In the genomic region with DNA sequence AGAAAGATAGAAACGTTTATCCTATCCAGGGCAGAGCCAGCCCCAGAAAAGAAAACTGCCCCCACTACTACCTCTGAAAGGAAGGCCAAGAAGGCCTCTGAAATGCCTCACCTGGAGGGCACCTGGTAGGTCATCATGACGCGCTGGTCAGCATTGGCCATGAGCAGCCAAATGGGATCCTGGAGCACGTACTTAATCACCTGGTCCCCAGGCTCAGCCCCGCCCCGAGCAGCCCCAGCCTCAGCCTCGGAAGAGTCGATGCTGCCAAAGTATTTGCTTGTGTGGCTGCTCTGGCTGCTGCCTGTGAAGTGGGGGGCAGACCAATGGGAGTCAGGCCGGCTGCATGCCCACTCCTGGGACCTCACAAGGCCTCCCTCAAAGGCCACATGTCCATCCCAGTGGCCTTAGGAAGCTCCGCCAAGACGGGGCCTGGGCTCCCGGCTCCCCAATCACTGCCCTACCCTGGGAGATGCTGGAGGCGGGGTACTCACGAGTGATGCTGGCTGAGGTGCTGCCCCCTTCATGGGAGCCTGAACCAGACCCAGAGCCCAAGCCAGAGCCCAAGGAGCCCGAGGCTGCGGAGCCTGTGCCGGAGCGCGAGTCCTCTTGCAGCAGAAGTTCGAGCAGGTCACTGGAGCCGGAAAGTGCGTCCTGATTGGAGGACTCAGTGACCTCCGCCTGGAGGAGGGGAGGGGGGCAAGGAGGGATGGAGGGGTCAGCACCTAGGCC, we compare ENCODE assay signal across 23 cellular contexts. TPM values are rescaled to one million over a fixed set of nuclear protein-coding genes. Genes with fewer than 3 reads are reported as not detected.
A peak's percentile ranks its signal among the peaks of the same experiment; 100 is the strongest.
DNase-seq lines count a peak whose midpoint lies in the region; ATAC-seq, FAIRE-seq and TF ChIP-seq lines count a peak whose summit lies in the region.
"Had no signal": no experiment of that assay in that cellular context is flagged by ENCODE, and none has a peak within 500 bp of the region (broad histone marks: within the 10 kb centered on the region; RNA-seq: fewer than 3 reads in every experiment).

No MANE protein-coding gene starts in this region.

- DNase-seq in Right ventricle myocardium inferior (ENCODE audit: missing footprints): peak; percentile 66
- no peak for DNase-seq in heart left ventricle
- no peak for DNase-seq in chondrocyte (ENCODE audit: low spot score)
- DNase-seq in lower lobe of right lung: peak; percentile 46
- DNase-seq in tibial artery: peak; percentile 26 to 72
- no peak for DNase-seq in frontal cortex (ENCODE audit: low spot score in 2 of 2)
- DNase-seq in DMS79 treated with DMSO at 0.1 percent for 48 hours (lab: John Stamatoyannopoulos, UW): no peak
- DNase-seq: activated CD4-positive, alpha-beta T cell treated with anti-CD3 and anti-CD28 coated beads for 4 hours; activated effector memory CD4-positive, alpha-beta T cell treated with anti-CD3 and anti-CD28 coated beads, Interleukin-2, amount 50 U/mL, for 16 hours; amniotic stem cell; central memory CD4-positive, alpha-beta T cell; hippocampal formation; NCI-H1105 treated with DMSO at 0.1 percent for 48 hours; NCI-H524 treated with DMSO at 0.1 percent for 48 hours; retina had no signal

- H3K9me3 ChIP-seq in heart left ventricle (no peaks in the 10 kb centered on the region), lower lobe of right lung (no peaks in the 10 kb centered on the region), tibial artery (no peaks in the 10 kb centered on the region)

- H3K27me3 Mint-ChIP-seq in chondrocyte (ENCODE audit: low read depth): no peaks in the 10 kb centered on the region
- H3K27me3 Mint-ChIP-seq: stimulated activated memory B cell treated with anti-CD40 and anti-IgM and Interleukin-4, amounts not matched to agents 10 μg/mL and 1 μg/mL and 100 μg/mL, for 72 hours; type B pancreatic cell had no signal

- H3K36me3 ChIP-seq in heart left ventricle (peaks cover 15 to 83% (median 80%) of the 10 kb centered on the region in 9 donors), lower lobe of right lung (peaks cover 82% of the 10 kb centered on the region), tibial artery (peaks cover 79 to 82% (median 81%) of the 10 kb centered on the region in 3 donors)

- FAIRE-seq in frontal cortex (lab: Jason Lieb, UNC): no peak
- FAIRE-seq: A204.1 had no signal

- no peaks in the 10 kb centered on the region for H3K4me1 Mint-ChIP-seq in chondrocyte (ENCODE audit: low read depth)
- H3K4me1 Mint-ChIP-seq: mesothelial cell of epicardium had no signal

- H3K9me3 Mint-ChIP-seq in chondrocyte (ENCODE audit: low read depth): no peaks in the 10 kb centered on the region
- H3K9me3 Mint-ChIP-seq: mesothelial cell of epicardium; stimulated activated memory B cell treated with anti-CD40 and anti-IgM and Interleukin-4, amounts not matched to agents 10 μg/mL and 1 μg/mL and 100 μg/mL, for 72 hours; type B pancreatic cell had no signal

- no peaks in the 10 kb centered on the region for H3K27me3 ChIP-seq in heart left ventricle
- no peaks in the 10 kb centered on the region for H3K27me3 ChIP-seq in lower lobe of right lung (ENCODE audit: low read depth)
- no peaks in the 10 kb centered on the region for H3K27me3 ChIP-seq in tibial artery

- no peak for ATAC-seq in Right ventricle myocardium inferior
- no peak for ATAC-seq in heart left ventricle
- no peak for ATAC-seq in lower lobe of right lung
- no peak for ATAC-seq in HG03280 (IDR thresholded peaks at IDR 0.05; ENCODE audit: unreplicated experiment)
- ATAC-seq: stimulated activated memory B cell treated with anti-CD40 and anti-IgM and Interleukin-4, amounts not matched to agents 10 μg/mL and 1 μg/mL and 100 μg/mL, for 72 hours had no signal

- H3K27ac Mint-ChIP-seq in chondrocyte (ENCODE audit: unreplicated experiment): peak overlapping the region; percentile 17
- H3K27ac Mint-ChIP-seq: mesothelial cell of epicardium; stimulated activated memory B cell treated with anti-CD40 and anti-IgM and Interleukin-4, amounts not matched to agents 10 μg/mL and 1 μg/mL and 100 μg/mL, for 72 hours; type B pancreatic cell had no signal

- H3K4me3 ChIP-seq in heart left ventricle: no peak overlapping the region
- H3K4me3 ChIP-seq in lower lobe of right lung: no peak overlapping the region
- H3K4me3 ChIP-seq in tibial artery: no peak overlapping the region

- WGBS in heart left ventricle, 4 donors: 81 to 87% (median 85%) methylated on average over 17 to 23 of the region's 23 CpGs

- intact Hi-C loops in Right ventricle myocardium inferior (cut with DNase I): no loop called here
- intact Hi-C loops in heart left ventricle (cut with DNase I): loop anchor here in 1 of 10 donors (10.0 kb wide), 1 partner anchor 298 kb away; no protein-coding TSS in a partner anchor
- intact Hi-C loops in lower lobe of right lung (cut with DNase I): no loop called here
- intact Hi-C loops in tibial artery (cut with DNase I; ENCODE audit: low total_unique reads): no loop called here

- no peak for TF ChIP-seq POLR2A in heart left ventricle (IDR thresholded peaks at IDR 0.05)

- TF ChIP-seq CTCF in heart left ventricle (IDR thresholded peaks at IDR 0.05) (no peak), chondrocyte (IDR thresholded peaks at IDR 0.05) (no peak), lower lobe of right lung (IDR thresholded peaks at IDR 0.05) (no peak), tibial artery (IDR thresholded peaks at IDR 0.05) (no peak)

- peaks cover under 1 to 73% (median 17%) of the 10 kb centered on the region in 12 donors for H3K4me1 ChIP-seq in heart left ventricle
- peaks cover 31% of the 10 kb centered on the region for H3K4me1 ChIP-seq in lower lobe of right lung
- peaks cover 0 to 66% (median 34%) of the 10 kb centered on the region in 4 donors for H3K4me1 ChIP-seq in tibial artery

- H3K27ac ChIP-seq in heart left ventricle (peak overlapping the region in 5 of 12 donors; percentile 8 to 100 (median 26)), lower lobe of right lung (no peak overlapping the region), tibial artery (peak overlapping the region; percentile 29 to 100)

- peaks cover 40% of the 10 kb centered on the region for H3K36me3 Mint-ChIP-seq in chondrocyte (ENCODE audit: low read depth)
- H3K36me3 Mint-ChIP-seq: type B pancreatic cell had no signal

- no peak overlapping the region for H3K4me3 Mint-ChIP-seq in chondrocyte (ENCODE audit: unreplicated experiment)
- H3K4me3 Mint-ChIP-seq: mesothelial cell of epicardium; stimulated activated memory B cell treated with anti-CD40 and anti-IgM and Interleukin-4, amounts not matched to agents 10 μg/mL and 1 μg/mL and 100 μg/mL, for 72 hours; type B pancreatic cell had no signal

RNA-seq across cellular contexts. Expression of a gene that starts 9.9 kb away (rescaled TPM):
- total RNA-seq in Right ventricle myocardium inferior (124 TPM), heart left ventricle (100 to 1,000 TPM in 3 of 9 donors, 10 to 100 TPM in 6; 40.2 to 132 (median 86.3) TPM), chondrocyte (68.0 to 87.6 TPM (median 75.9 TPM) in 3 replicates), lower lobe of right lung (252 TPM), frontal cortex (6.5 TPM)
- 100 to 1,000 TPM in 1 of 2 donors, 10 to 100 TPM in 1; 96.2 to 164 TPM for polyA plus RNA-seq in heart left ventricle

RNA-seq across cellular contexts. Expression of a gene that starts 18.4 kb away (rescaled TPM):
- total RNA-seq in Right ventricle myocardium inferior (not detected), heart left ventricle (under 1 TPM in 4 of 9 donors, not detected in 5; 0.17 to 0.76 (median 0.44) TPM), chondrocyte (0.51 to 1.5 TPM (median 0.70 TPM) in 3 replicates), lower lobe of right lung (0.21 TPM), frontal cortex (1.2 TPM)
- under 1 TPM; 0.23 to 0.40 TPM for polyA plus RNA-seq in heart left ventricle
- total RNA-seq: kidney epithelial cell had no signal
- polyA plus RNA-seq: BJ had no signal

RNA-seq across cellular contexts. Expression of a gene that starts 20.4 kb away (rescaled TPM):
- total RNA-seq in Right ventricle myocardium inferior (56.6 TPM), heart left ventricle (10 to 100 TPM; 21.5 to 67.2 (median 51.1) TPM), chondrocyte (45.4 to 58.1 TPM (median 46.7 TPM) in 3 replicates), lower lobe of right lung (77.0 TPM), frontal cortex (23.6 TPM)
- polyA plus RNA-seq in heart left ventricle: 10 to 100 TPM; 49.0 to 50.6 TPM

RNA-seq across cellular contexts. Expression of a gene that starts 24.0 kb away (rescaled TPM):
- total RNA-seq in Right ventricle myocardium inferior: not detected
- not detected for total RNA-seq in heart left ventricle
- under 1 TPM in 1 of 2 donors, not detected in 1; 0.12 TPM for polyA plus RNA-seq in heart left ventricle
- total RNA-seq in chondrocyte: 0.12 to 0.13 TPM (median 0.12 TPM) in 3 replicates
- total RNA-seq in lower lobe of right lung: not detected
- total RNA-seq in frontal cortex: 0.82 TPM
- total RNA-seq: H4 had no signal

RNA-seq across cellular contexts. Expression of a gene that starts 33.9 kb away (rescaled TPM):
- total RNA-seq in Right ventricle myocardium inferior (6.7 TPM), heart left ventricle (10 to 100 TPM in 3 of 9 donors, 1 to 10 TPM in 6; 5.3 to 16.4 (median 8.4) TPM), chondrocyte (7.8 to 12.1 TPM (median 8.4 TPM) in 3 replicates), lower lobe of right lung (12.9 TPM), frontal cortex (23.6 TPM)
- polyA plus RNA-seq in heart left ventricle: 1 to 10 TPM; 3.8 to 8.9 TPM

Comparison
In these comparisons a context has a peak if more than half of its experiments do, and no peak if none do; other contexts are left out.
1. DNase-seq: peak in Right ventricle myocardium inferior (single experiment), lower lobe of right lung (single experiment) and tibial artery (2 of 2); none in heart left ventricle (0 of 5), chondrocyte (single experiment), frontal cortex (0 of 2) and DMS79 treated with DMSO at 0.1 percent for 48 hours (single experiment).